Comparison of ENCODE assay signal across 9 cellular contexts in genomic region chr11:64180871-64181270, GRCh38. TPM values are rescaled to one million over a fixed set of nuclear protein-coding genes. Genes with fewer than 3 reads are reported as not detected.
DNase-seq lines count a peak whose midpoint lies in the region; ATAC-seq and TF ChIP-seq lines count a peak whose summit lies in the region.
"Had no signal": no experiment of that assay in that cellular context is flagged by ENCODE, and none has a peak within 500 bp of the region (broad histone marks: within the 10 kb centered on the region; RNA-seq: fewer than 3 reads in every experiment).

No MANE protein-coding gene starts in this region.

- H3K36me3 ChIP-seq in GM23338 (ENCODE audit: insufficient read depth) (no peaks in the 10 kb centered on the region), RWPE2 (ENCODE audit: low read depth) (no peaks in the 10 kb centered on the region), left lung (no peaks in the 10 kb centered on the region), spleen (no peaks in the 10 kb centered on the region)

- H3K27me3 ChIP-seq in GM23338 (ENCODE audit: insufficient read depth) (no peaks in the 10 kb centered on the region), RWPE2 (ENCODE audit: insufficient read depth, poor library complexity, severe bottlenecking) (no peaks in the 10 kb centered on the region), left lung (no peaks in the 10 kb centered on the region), spleen (replicated peaks in 1 of 7) (no peaks in the 10 kb centered on the region)

- H3K4me3 ChIP-seq in GM23338 (no peak overlapping the region; the same call in 1 of the 2 replicates), RWPE2 (ENCODE audit: severe bottlenecking) (no peak overlapping the region), left lung (no peak overlapping the region), spleen (no peak overlapping the region)

- TF ChIP-seq POLR2A in spleen (IDR thresholded peaks at IDR 0.05), result no peak

- 70 to 78% (median 77%) methylated on average over 6 of the region's 6 CpGs for WGBS in spleen, 5 donors

- H3K4me1 Mint-ChIP-seq in GM23338, result peaks cover 33% of the 10 kb centered on the region

- H4K20me1 ChIP-seq in GM23338 (replicated peaks; ENCODE audit: insufficient read depth), result peaks cover 17% of the 10 kb centered on the region

- H3K4me1 ChIP-seq in GM23338 (ENCODE audit: insufficient read depth) (peaks cover 18% of the 10 kb centered on the region; the same call in 1 of the 2 replicates), RWPE2 (ENCODE audit: insufficient read depth, poor library complexity, severe bottlenecking) (peaks cover 8% of the 10 kb centered on the region), left lung (peaks cover 14 to 45% of the 10 kb centered on the region in 2 donors), spleen (peaks cover 25 to 54% (median 43%) of the 10 kb centered on the region in 6 donors)

- H3K27me3 Mint-ChIP-seq in GM23338 (ENCODE audit: insufficient read depth, low read depth, poor library complexity), result peaks cover 32% of the 10 kb centered on the region

- no peaks in the 10 kb centered on the region for H3K9me2 ChIP-seq in GM23338 (ENCODE audit: insufficient read depth)

- peaks cover 23% of the 10 kb centered on the region for H3K79me2 ChIP-seq in GM23338 (replicated peaks; ENCODE audit: insufficient read depth)

- intact Hi-C loops in left lung (cut with DNase I), result no loop called here
- intact Hi-C loops in spleen (cut with DNase I; ENCODE audit: low total_unique reads), result no loop called here

- no peaks in the 10 kb centered on the region; the same call in 2 of the 3 replicates for H3K9me3 Mint-ChIP-seq in GM23338
- H3K9me3 Mint-ChIP-seq: immature natural killer cell had no signal

- ATAC-seq in GM23338, result no peak
- ATAC-seq in RWPE2 (ENCODE audit: low read depth), result no peak
- ATAC-seq in left lung, result no peak
- ATAC-seq in GM18520 (IDR thresholded peaks at IDR 0.05; ENCODE audit: unreplicated experiment), result no peak

- in situ Hi-C loops in GM13976 (cut with MboI; ENCODE audit: low sequenced_read_pairs, unreplicated experiment), result no loop called here

- DNase-seq in GM23338 (ENCODE audit: low spot score) (no peak), RWPE2 (ENCODE audit: low spot score) (no peak), left lung (peak in 1 of 2 donors; percentile 7), spleen (no peak), GM10266 (ENCODE audit: extremely low spot score) (no peak), T1000 (lab: John Stamatoyannopoulos, UW) (no peak), GM13976 (ENCODE audit: low spot score) (no peak)
- DNase-seq: immature natural killer cell had no signal

- no peak overlapping the region for H3K4me2 ChIP-seq in GM23338

- TF ChIP-seq CTCF in GM23338 (conservative IDR thresholded peaks at IDR 0.05; ENCODE audit: low read depth in 2 of 2), result no peak
- TF ChIP-seq CTCF in RWPE2 (IDR thresholded peaks at IDR 0.05; ENCODE audit: poor library complexity, severe bottlenecking), result no peak
- no peak for TF ChIP-seq CTCF in left lung (IDR thresholded peaks at IDR 0.05)
- no peak for TF ChIP-seq CTCF in spleen (IDR thresholded peaks at IDR 0.05 in 8 of 11, conservative IDR thresholded peaks at IDR 0.05 in 3 of 11)
- TF ChIP-seq CTCF in GM10266 (IDR thresholded peaks at IDR 0.05; ENCODE audit: control insufficient read depth, insufficient read depth, low read depth, missing control alignments), result no peak
- TF ChIP-seq CTCF in GM13976 (IDR thresholded peaks at IDR 0.05; ENCODE audit: borderline replicate concordance, control extremely low read depth, extremely low read depth, insufficient read depth, missing control alignments), result no peak

- peaks cover 37% of the 10 kb centered on the region for H3K36me3 Mint-ChIP-seq in GM23338 (ENCODE audit: low read depth)
- H3K36me3 Mint-ChIP-seq: immature natural killer cell had no signal

- H3K9me3 ChIP-seq in RWPE2 (ENCODE audit: severe bottlenecking) (no peaks in the 10 kb centered on the region), left lung (no peaks in the 10 kb centered on the region), spleen (no peaks in the 10 kb centered on the region)

- H2AFZ ChIP-seq in GM23338, result no peak overlapping the region

- no peak overlapping the region for H3K27ac Mint-ChIP-seq in GM23338
- H3K27ac Mint-ChIP-seq: immature natural killer cell had no signal

- peaks cover 26% of the 10 kb centered on the region for H3F3A ChIP-seq in GM23338 (replicated peaks; ENCODE audit: low read depth)

- peak overlapping the region; percentile 12; the same call in 1 of the 3 replicates for H3K4me3 Mint-ChIP-seq in GM23338
- H3K4me3 Mint-ChIP-seq: immature natural killer cell had no signal

- H3K27ac ChIP-seq in GM23338 (ENCODE audit: low read depth), result no peak overlapping the region
- peak overlapping the region; percentile 13 for H3K27ac ChIP-seq in RWPE2 (ENCODE audit: poor library complexity, severe bottlenecking)
- peak overlapping the region; percentile 70 to 79 for H3K27ac ChIP-seq in left lung
- peak overlapping the region in 6 of 8 donors; percentile 26 to 77 (median 72) for H3K27ac ChIP-seq in spleen

TF ChIP-seq in GM23338, 12 proteins besides CTCF, POLR2A, EP300 and RAD21 (continues in another document):
- TF ChIP-seq ETS1 (IDR thresholded peaks at IDR 0.05) (no peak), ZNF114 (CRISPR knock-in tag; IDR thresholded peaks at IDR 0.05) (no peak), ZNF331 (CRISPR knock-in tag; IDR thresholded peaks at IDR 0.05; ENCODE audit: low read depth) (no peak), POLR2AphosphoS5 (IDR thresholded peaks at IDR 0.05; ENCODE audit: low read depth) (no peak), CREB1 (CRISPR knock-in tag; IDR thresholded peaks at IDR 0.05; ENCODE audit: low read depth) (no peak), EZH2phosphoT487 (IDR thresholded peaks at IDR 0.05; ENCODE audit: unreplicated experiment) (no peak), EZH2 (IDR thresholded peaks at IDR 0.05; ENCODE audit: low read depth, unreplicated experiment) (no peak)

RNA-seq across cellular contexts. Expression of gene STIP1, which starts 5.1 kb away (rescaled TPM):
- total RNA-seq in GM23338 (2014; rRNA removed; shearing (Covaris generic)), result 346 and 351 TPM in 2 replicates
- polyA plus RNA-seq in GM23338 (2016; fragmentation: Nextera tagmentation; extraction: Ambion mirVana) (194 and 213 TPM in 2 replicates), spleen (10 to 100 TPM; 30.1 to 68.4 (median 38.8) TPM)
- total RNA-seq in left lung (100 to 1,000 TPM; 124 to 149 TPM), spleen (100 to 1,000 TPM in 2 of 7 donors, 10 to 100 TPM in 5; 61.2 to 111 (median 88.2) TPM)

RNA-seq across cellular contexts. Expression of gene MACROD1, which starts 15.0 kb away (rescaled TPM):
- 22.2 and 33.0 TPM in 2 replicates for total RNA-seq in GM23338 (2014; rRNA removed; shearing (Covaris generic))
- polyA plus RNA-seq in GM23338 (2016; fragmentation: Nextera tagmentation; extraction: Ambion mirVana) (51.3 and 51.6 TPM in 2 replicates), spleen (10 to 100 TPM in 2 of 3 donors, 1 to 10 TPM in 1; 7.0 to 20.3 (median 17.6) TPM)
- total RNA-seq in left lung (10 to 100 TPM; 13.5 to 19.8 TPM), spleen (10 to 100 TPM in 1 of 7 donors, 1 to 10 TPM in 6; 5.1 to 10.6 (median 7.3) TPM)

RNA-seq across cellular contexts. Expression of gene FERMT3, which starts 25.6 kb away (rescaled TPM):
- total RNA-seq in GM23338 (2014; rRNA removed; shearing (Covaris generic)), result 0.43 and 1.5 TPM in 2 replicates
- polyA plus RNA-seq in GM23338 (2016; fragmentation: Nextera tagmentation; extraction: Ambion mirVana) (1.1 and 1.6 TPM in 2 replicates), spleen (100 to 1,000 TPM; 120 to 210 (median 159) TPM)
- total RNA-seq in left lung (100 to 1,000 TPM in 1 of 2 donors, 10 to 100 TPM in 1; 42.2 to 100 TPM), spleen (100 to 1,000 TPM; 129 to 248 (median 178) TPM)

RNA-seq across cellular contexts. Expression of gene TRPT1, which starts 45.1 kb away (rescaled TPM):
- 36.9 and 40.6 TPM in 2 replicates for total RNA-seq in GM23338 (2014; rRNA removed; shearing (Covaris generic))
- polyA plus RNA-seq in GM23338 (2016; fragmentation: Nextera tagmentation; extraction: Ambion mirVana) (52.2 and 55.7 TPM in 2 replicates), spleen (10 to 100 TPM; 57.8 to 74.0 (median 60.8) TPM)
- total RNA-seq in left lung (10 to 100 TPM; 26.8 to 28.9 TPM), spleen (10 to 100 TPM; 34.2 to 56.3 (median 40.0) TPM)

RNA-seq across cellular contexts. Expression of gene NUDT22, which starts 45.2 kb away (rescaled TPM):
- 35.1 and 67.0 TPM in 2 replicates for total RNA-seq in GM23338 (2014; rRNA removed; shearing (Covaris generic))
- 31.1 and 33.9 TPM in 2 replicates for polyA plus RNA-seq in GM23338 (2016; fragmentation: Nextera tagmentation; extraction: Ambion mirVana)
- total RNA-seq in left lung, result 10 to 100 TPM; 50.6 to 54.3 TPM
- 10 to 100 TPM; 68.1 to 88.6 (median 78.2) TPM for total RNA-seq in spleen
- 100 to 1,000 TPM in 1 of 3 donors, 10 to 100 TPM in 2; 61.8 to 109 (median 96.3) TPM for polyA plus RNA-seq in spleen

Comparison
In these comparisons a context has a peak if more than half of its experiments do, and no peak if none do; other contexts are left out.
1. RNA of gene FERMT3, which starts 25.6 kb away (total RNA-seq): 129 to 248 TPM in spleen and 42.2 to 100 TPM in left lung; 0.43 to 1.5 TPM in GM23338; every median in the first group is over 10 times any median in the second.